In the genomic region with DNA sequence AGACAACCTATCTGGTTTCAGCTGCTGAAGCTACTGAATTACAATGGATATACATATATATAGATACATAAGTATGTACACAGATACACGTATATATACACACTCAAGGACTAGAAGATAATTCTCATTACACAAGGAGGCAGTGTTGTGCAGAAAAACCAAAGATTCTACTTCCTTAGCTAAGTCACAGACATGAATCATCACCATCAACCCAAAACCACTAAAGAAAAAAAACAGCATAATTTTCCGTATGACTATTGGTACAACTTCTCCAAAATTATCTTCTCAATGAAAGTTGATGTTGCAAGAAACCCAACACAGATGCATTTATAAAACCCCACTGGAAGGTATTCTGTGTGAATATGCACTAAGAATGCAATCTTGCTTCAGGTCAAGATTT, we compare ENCODE assay signal across 8 cellular contexts. TPM values are rescaled to one million over a fixed set of nuclear protein-coding genes. Genes with fewer than 3 reads are reported as not detected.
DNase-seq lines count a peak whose midpoint lies in the region; ATAC-seq and TF ChIP-seq lines count a peak whose summit lies in the region.

No MANE protein-coding gene starts in this region.

- ATAC-seq in GM18499 (IDR thresholded peaks at IDR 0.05; ENCODE audit: insufficient read depth, unreplicated experiment) = peak; percentile 98
- peak; percentile 98 for ATAC-seq in HG02798 (IDR thresholded peaks at IDR 0.05; ENCODE audit: poor library complexity, unreplicated experiment)
- ATAC-seq in left cardiac atrium = peak; percentile 80 to 94

- intact Hi-C loops in left cardiac atrium (cut with DNase I) (loop anchor here in 1 of 2 donors (5.0 kb wide), 1 partner anchor 160 kb away; no protein-coding TSS in a partner anchor), lower leg skin (cut with DNase I; ENCODE audit: low total_unique reads) (loop anchor here (5.0 kb wide), 1 partner anchor 165 kb away; no protein-coding TSS in a partner anchor)

- TF ChIP-seq POLR2A in lower leg skin (IDR thresholded peaks at IDR 0.05) = no peak

- H3K27ac Mint-ChIP-seq in activated naive CD8-positive, alpha-beta T cell treated with anti-CD3 and anti-CD28 coated beads for 36 hours = peak overlapping the region; percentile 7
- peak overlapping the region; percentile 72 for H3K27ac Mint-ChIP-seq in stimulated activated naive CD8-positive, alpha-beta T cell treated with anti-CD3 and anti-CD28 coated beads, Interleukin-15, Interleukin-2, amounts not matched to agents 100 ng/mL and 50 ng/mL, for 24 hours

- H3K36me3 Mint-ChIP-seq in activated naive CD8-positive, alpha-beta T cell treated with anti-CD3 and anti-CD28 coated beads for 36 hours = no peaks in the 10 kb centered on the region
- no peaks in the 10 kb centered on the region for H3K36me3 Mint-ChIP-seq in stimulated activated naive CD8-positive, alpha-beta T cell treated with anti-CD3 and anti-CD28 coated beads, Interleukin-15, Interleukin-2, amounts not matched to agents 100 ng/mL and 50 ng/mL, for 24 hours (ENCODE audit: low read depth)

- no peak for TF ChIP-seq CTCF in lower leg skin (IDR thresholded peaks at IDR 0.05)

- H3K27me3 Mint-ChIP-seq in activated naive CD8-positive, alpha-beta T cell treated with anti-CD3 and anti-CD28 coated beads for 36 hours = peaks cover 4% of the 10 kb centered on the region
- no peaks in the 10 kb centered on the region for H3K27me3 Mint-ChIP-seq in stimulated activated naive CD8-positive, alpha-beta T cell treated with anti-CD3 and anti-CD28 coated beads, Interleukin-15, Interleukin-2, amounts not matched to agents 100 ng/mL and 50 ng/mL, for 24 hours

- H3K4me1 Mint-ChIP-seq in activated naive CD8-positive, alpha-beta T cell treated with anti-CD3 and anti-CD28 coated beads for 36 hours = peaks cover 20% of the 10 kb centered on the region
- H3K4me1 Mint-ChIP-seq in stimulated activated naive CD8-positive, alpha-beta T cell treated with anti-CD3 and anti-CD28 coated beads, Interleukin-15, Interleukin-2, amounts not matched to agents 100 ng/mL and 50 ng/mL, for 24 hours (ENCODE audit: low read depth) = peaks cover 22% of the 10 kb centered on the region

- DNase-seq in Ammon's horn (ENCODE audit: low spot score) = peak; percentile 59
- peak; percentile 29 for DNase-seq in NCI-H146 treated with DMSO at 0.1 percent for 48 hours (lab: John Stamatoyannopoulos, UW; ENCODE audit: unreplicated experiment)
- no peak for DNase-seq in activated naive CD8-positive, alpha-beta T cell treated with anti-CD3 and anti-CD28 coated beads for 36 hours
- no peak for DNase-seq in left cardiac atrium
- DNase-seq in lower leg skin (ENCODE audit: low spot score in 2 of 2) = no peak

- H3K9me3 Mint-ChIP-seq in activated naive CD8-positive, alpha-beta T cell treated with anti-CD3 and anti-CD28 coated beads for 36 hours = no peaks in the 10 kb centered on the region
- H3K9me3 Mint-ChIP-seq in stimulated activated naive CD8-positive, alpha-beta T cell treated with anti-CD3 and anti-CD28 coated beads, Interleukin-15, Interleukin-2, amounts not matched to agents 100 ng/mL and 50 ng/mL, for 24 hours = no peaks in the 10 kb centered on the region

- 0 to 1% methylated on average over 2 of the region's 2 CpGs for WGBS in lower leg skin, 2 donors

- no peak overlapping the region for H3K4me3 Mint-ChIP-seq in activated naive CD8-positive, alpha-beta T cell treated with anti-CD3 and anti-CD28 coated beads for 36 hours
- peak overlapping the region; percentile 53 for H3K4me3 Mint-ChIP-seq in stimulated activated naive CD8-positive, alpha-beta T cell treated with anti-CD3 and anti-CD28 coated beads, Interleukin-15, Interleukin-2, amounts not matched to agents 100 ng/mL and 50 ng/mL, for 24 hours

- no peak overlapping the region for H3K4me3 ChIP-seq in lower leg skin (ENCODE audit: low read depth, poor library complexity, severe bottlenecking)

RNA-seq across cellular contexts. Expression of a gene that starts 36.8 kb away (rescaled TPM):
- 10 to 100 TPM; 65.2 to 68.3 TPM for total RNA-seq in activated naive CD8-positive, alpha-beta T cell treated with anti-CD3 and anti-CD28 coated beads for 36 hours
- total RNA-seq in left cardiac atrium = 10 to 100 TPM; 28.5 to 32.1 TPM
- total RNA-seq in lower leg skin = 10 to 100 TPM; 30.8 to 46.0 (median 37.6) TPM

RNA-seq across cellular contexts. Expression of a gene that starts 44.0 kb away (rescaled TPM):
- not detected for total RNA-seq in activated naive CD8-positive, alpha-beta T cell treated with anti-CD3 and anti-CD28 coated beads for 36 hours
- total RNA-seq in left cardiac atrium = not detected
- total RNA-seq in lower leg skin = 1 to 10 TPM in 1 of 4 donors, under 1 TPM in 1, not detected in 2; 0.29 to 3.2 TPM

Comparison
In these comparisons a context has a peak if more than half of its experiments do, and no peak if none do; other contexts are left out.
1. DNase-seq: peak in Ammon's horn (single experiment) and NCI-H146 treated with DMSO at 0.1 percent for 48 hours (single experiment); none in activated naive CD8-positive, alpha-beta T cell treated with anti-CD3 and anti-CD28 coated beads for 36 hours (single experiment), left cardiac atrium (single experiment) and lower leg skin (0 of 2).
2. Peak in every context shown above with its lines, with median percentiles within 50 percentile points of each other: ATAC-seq.